26 cellular contexts compared by ENCODE assay signal in the genomic region with DNA sequence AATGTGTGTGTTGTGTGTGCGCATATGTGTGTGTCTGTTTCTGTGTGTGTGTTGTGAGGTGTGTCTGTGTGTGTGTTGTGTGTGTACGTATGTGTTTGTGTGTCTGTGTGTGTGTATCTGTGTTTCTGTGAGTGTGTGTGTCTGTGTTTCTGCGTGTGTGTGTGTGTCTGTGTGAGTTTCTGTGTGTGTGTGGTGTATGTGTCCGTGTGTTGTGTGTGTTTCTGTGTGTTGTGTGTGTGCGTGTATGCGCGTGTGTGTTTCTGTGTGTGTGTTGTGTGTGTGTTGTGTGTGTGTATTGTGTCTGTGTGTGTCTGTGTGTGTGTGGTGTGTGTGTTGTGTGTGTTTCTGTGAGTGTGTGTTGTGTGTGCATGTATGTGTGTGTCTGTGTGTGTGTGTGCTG. TPM values are rescaled to one million over a fixed set of nuclear protein-coding genes. Genes with fewer than 3 reads are reported as not detected.
"Had no signal": no experiment of that assay in that cellular context is flagged by ENCODE, and none has a peak within 500 bp of the region (broad histone marks: within the 10 kb centered on the region; RNA-seq: fewer than 3 reads in every experiment).

No MANE protein-coding gene starts in this region.

- H3K4me1 ChIP-seq: spleen, suprapubic skin, tibial artery, upper lobe of right lung had no signal

- ATAC-seq: activated CD4-positive, alpha-beta T cell treated with anti-CD3 and anti-CD28 coated beads for 36 hours; activated CD8-positive, alpha-beta memory T cell treated with anti-CD3 and anti-CD28 coated beads, Interleukin-2, amount 10 ng/mL, durations not matched to agents 7 days and 5 days; activated CD8-positive, alpha-beta T cell treated with anti-CD3 and anti-CD28 coated beads, Interleukin-2, amount 10 ng/mL, durations not matched to agents 7 days and 5 days; effector memory CD8-positive, alpha-beta T cell; esophagus mucosa; left cardiac atrium; right cardiac atrium; upper lobe of right lung had no signal

- H3K36me3 ChIP-seq: cardiac muscle cell, spleen, suprapubic skin, tibial artery, upper lobe of right lung had no signal

- H3K9me3 Mint-ChIP-seq: activated naive CD4-positive, alpha-beta T cell treated with anti-CD3 and anti-CD28 coated beads, Interleukin-2, amount 50 U/mL, for 24 hours; activated T-helper 2 cell treated with anti-CD3 and anti-CD28 coated beads, Interferon-gamma antibody, Interleukin-2, Interleukin-4, amounts not matched to agents 10 μg/mL and 5 μg/mL and 100 μg/mL, durations not matched to agents 14 hours and 24 hours and 36 hours had no signal

- H3K27me3 ChIP-seq: cardiac muscle cell, spleen, suprapubic skin, tibial artery, upper lobe of right lung had no signal

- H3K36me3 Mint-ChIP-seq: activated CD8-positive, alpha-beta memory T cell treated with anti-CD3 and anti-CD28 coated beads, Interleukin-2, amount 10 ng/mL, durations not matched to agents 7 days and 5 days; activated naive CD4-positive, alpha-beta T cell treated with anti-CD3 and anti-CD28 coated beads, Interleukin-2, amount 50 U/mL, for 24 hours had no signal

- H3K4me3 ChIP-seq: cardiac muscle cell, coronary artery, spleen, suprapubic skin, tibial artery, upper lobe of right lung had no signal

- H3K4me1 Mint-ChIP-seq: activated CD4-positive, alpha-beta T cell treated with anti-CD3 and anti-CD28 coated beads for 36 hours; activated CD8-positive, alpha-beta memory T cell treated with anti-CD3 and anti-CD28 coated beads, Interleukin-2, amount 10 ng/mL, durations not matched to agents 7 days and 5 days; activated naive CD4-positive, alpha-beta T cell treated with anti-CD3 and anti-CD28 coated beads, Interleukin-2, amount 50 U/mL, for 24 hours had no signal

- H3K27ac ChIP-seq: cardiac muscle cell, coronary artery, spleen, suprapubic skin, tibial artery, upper lobe of right lung had no signal

- H3K27ac Mint-ChIP-seq: activated CD4-positive, alpha-beta T cell treated with anti-CD3 and anti-CD28 coated beads for 36 hours; activated CD8-positive, alpha-beta memory T cell treated with anti-CD3 and anti-CD28 coated beads, Interleukin-2, amount 10 ng/mL, durations not matched to agents 7 days and 5 days; activated CD8-positive, alpha-beta T cell treated with anti-CD3 and anti-CD28 coated beads, Interleukin-2, amount 10 ng/mL, durations not matched to agents 7 days and 5 days; activated naive CD4-positive, alpha-beta T cell treated with anti-CD3 and anti-CD28 coated beads, Interleukin-2, amount 50 U/mL, for 24 hours; activated T-helper 2 cell treated with anti-CD3 and anti-CD28 coated beads, Interferon-gamma antibody, Interleukin-2, Interleukin-4, amounts not matched to agents 10 μg/mL and 5 μg/mL and 100 μg/mL, durations not matched to agents 14 hours and 24 hours and 36 hours; effector memory CD8-positive, alpha-beta T cell had no signal

- DNase-seq: activated CD4-positive, alpha-beta T cell treated with anti-CD3 and anti-CD28 coated beads for 36 hours; activated CD4-positive, CD25-positive, alpha-beta regulatory T cell; activated CD8-positive, alpha-beta memory T cell treated with anti-CD3 and anti-CD28 coated beads, Interleukin-2, amount 10 ng/mL, durations not matched to agents 7 days and 5 days; activated CD8-positive, alpha-beta T cell treated with anti-CD3 and anti-CD28 coated beads, Interleukin-2, amount 10 ng/mL, durations not matched to agents 7 days and 5 days; activated T-cell treated with anti-CD3 and anti-CD28 coated beads, Interleukin-2, amount 50 U/mL, for 48 hours; anterior cingulate cortex; cerebellar nuclear complex; effector memory CD8-positive, alpha-beta T cell; foreskin fibroblast; head of caudate nucleus; hippocampal formation; left cardiac atrium; mammary epithelial cell; right cardiac atrium; spleen; stimulated activated naive CD4-positive, alpha-beta T cell; T-helper 2 cell; tibial artery; upper lobe of right lung had no signal

- H3K27me3 Mint-ChIP-seq: activated naive CD4-positive, alpha-beta T cell treated with anti-CD3 and anti-CD28 coated beads, Interleukin-2, amount 50 U/mL, for 24 hours had no signal

- FAIRE-seq: keratinocyte had no signal

- H3K9me3 ChIP-seq: spleen, suprapubic skin, tibial artery, upper lobe of right lung had no signal

- H3K4me3 Mint-ChIP-seq: activated CD4-positive, alpha-beta T cell treated with anti-CD3 and anti-CD28 coated beads for 36 hours; activated CD8-positive, alpha-beta memory T cell treated with anti-CD3 and anti-CD28 coated beads, Interleukin-2, amount 10 ng/mL, durations not matched to agents 7 days and 5 days; activated CD8-positive, alpha-beta T cell treated with anti-CD3 and anti-CD28 coated beads, Interleukin-2, amount 10 ng/mL, durations not matched to agents 7 days and 5 days; activated naive CD4-positive, alpha-beta T cell treated with anti-CD3 and anti-CD28 coated beads, Interleukin-2, amount 50 U/mL, for 24 hours; effector memory CD8-positive, alpha-beta T cell had no signal

RNA-seq across cellular contexts. Expression of a gene that starts 38.9 kb away (rescaled TPM):
- total RNA-seq: cardiac muscle cell, mammary epithelial cell had no signal
- polyA plus RNA-seq: cardiac muscle cell, keratinocyte, mammary epithelial cell had no signal
